ENCODE assay signal across 1 cellular context in genomic region chr1:102937401-102937800, GRCh38.
TF ChIP-seq lines count a peak whose summit lies in the region.

No MANE protein-coding gene starts in this region.

TF ChIP-seq in GM23338, 12 proteins besides CTCF, POLR2A, EP300 and RAD21 (continued from another document):
- TF ChIP-seq ETS1 (IDR thresholded peaks at IDR 0.05) (no peak), STAT1 (IDR thresholded peaks at IDR 0.05; ENCODE audit: unreplicated experiment) (no peak), NANOG (IDR thresholded peaks at IDR 0.05; ENCODE audit: borderline replicate concordance) (no peak), ZNF331 (CRISPR knock-in tag; IDR thresholded peaks at IDR 0.05; ENCODE audit: low read depth) (no peak)
